Comparison of ENCODE assay signal across 19 cellular contexts in the genomic region with DNA sequence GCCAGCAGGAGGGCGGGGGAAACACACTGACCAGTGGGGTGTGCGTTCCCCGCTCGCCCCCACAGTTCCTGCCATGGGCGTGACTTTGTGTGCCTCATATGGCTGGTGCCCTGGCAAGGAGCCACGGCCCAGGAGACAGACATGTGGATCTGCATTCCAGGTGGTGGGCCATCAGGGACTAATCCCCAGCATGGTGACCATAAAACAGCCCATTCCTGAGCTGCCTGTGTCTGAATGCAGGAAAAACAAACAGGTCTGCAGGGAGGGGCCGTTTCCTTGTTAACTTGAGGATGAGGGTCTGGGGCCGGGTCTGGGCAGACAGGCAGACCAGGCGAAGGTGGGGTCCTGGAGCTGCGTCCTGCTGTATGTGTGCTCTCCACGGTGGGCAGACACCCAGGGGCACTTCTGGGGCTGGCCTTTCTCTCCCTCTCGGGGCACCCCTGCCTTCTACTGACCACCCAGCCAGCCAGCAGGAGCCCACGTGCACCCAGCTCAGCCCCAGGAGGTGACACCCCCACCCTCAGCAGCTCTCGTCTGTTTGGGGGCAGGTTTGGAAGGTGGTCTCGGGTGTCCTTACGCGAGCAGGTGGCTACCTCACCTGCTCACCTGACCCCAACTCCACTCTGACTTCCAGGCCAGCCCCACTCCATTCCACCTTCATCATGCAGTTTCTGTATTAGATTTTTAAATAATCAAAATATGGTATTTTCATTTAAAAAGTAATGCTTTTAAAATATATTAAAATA.
DNase-seq lines count a peak whose midpoint lies in the region; ATAC-seq, FAIRE-seq and TF ChIP-seq lines count a peak whose summit lies in the region.
"Had no signal": no experiment of that assay in that cellular context is flagged by ENCODE, and none has a peak within 500 bp of the region (broad histone marks: within the 10 kb centered on the region; RNA-seq: fewer than 3 reads in every experiment).

No MANE protein-coding gene starts in this region.

- H3K4me3 ChIP-seq in neural progenitor cell (no peak overlapping the region), uterus (no peak overlapping the region)
- H3K4me3 ChIP-seq: skin epidermis had no signal

- ATAC-seq in activated naive CD8-positive, alpha-beta T cell treated with anti-CD3 and anti-CD28 coated beads, Interleukin-2, amount 10 ng/mL, durations not matched to agents 7 days and 5 days (ENCODE audit: low read depth) = no peak
- no peak for ATAC-seq in activated naive CD8-positive, alpha-beta T cell treated with anti-CD3 and anti-CD28 coated beads, Interleukin-2, amount 50 U/mL, for 24 hours
- no peak for ATAC-seq in effector memory CD8-positive, alpha-beta T cell (replicated peaks)
- ATAC-seq: activated T-helper 17 cell treated with anti-CD3 and anti-CD28 coated beads, Interleukin-2, amount 50 U/mL, for 72 hours; naive thymus-derived CD4-positive, alpha-beta T cell had no signal

- H3K79me2 ChIP-seq in neural progenitor cell (ENCODE audit: low read depth) = no peaks in the 10 kb centered on the region

- intact Hi-C loops in cardiac septum (cut with DNase I) = no loop called here
- intact Hi-C loops in uterus (cut with DNase I; ENCODE audit: low total_unique reads) = no loop called here

- no peaks in the 10 kb centered on the region for H3F3A ChIP-seq in neural progenitor cell (ENCODE audit: low read depth)

- no peaks in the 10 kb centered on the region for H3K4me1 ChIP-seq in neural progenitor cell
- no peaks in the 10 kb centered on the region for H3K4me1 ChIP-seq in uterus

- H3K36me3 ChIP-seq in neural progenitor cell = no peaks in the 10 kb centered on the region
- H3K36me3 ChIP-seq in uterus = no peaks in the 10 kb centered on the region

- H3K27me3 Mint-ChIP-seq in activated naive CD8-positive, alpha-beta T cell treated with anti-CD3 and anti-CD28 coated beads, Interleukin-2, amount 10 ng/mL, durations not matched to agents 7 days and 5 days = no peaks in the 10 kb centered on the region
- H3K27me3 Mint-ChIP-seq in activated naive CD8-positive, alpha-beta T cell treated with anti-CD3 and anti-CD28 coated beads, Interleukin-2, amount 50 U/mL, for 24 hours = no peaks in the 10 kb centered on the region
- H3K27me3 Mint-ChIP-seq in neural progenitor cell (ENCODE audit: insufficient read depth, low read depth) = peaks cover 5% of the 10 kb centered on the region
- no peaks in the 10 kb centered on the region for H3K27me3 Mint-ChIP-seq in effector memory CD8-positive, alpha-beta T cell
- H3K27me3 Mint-ChIP-seq: activated CD4-positive, alpha-beta T cell treated with anti-CD3 and anti-CD28 coated beads, Interleukin-2, amount 10 ng/mL, durations not matched to agents 7 days and 5 days; activated T-helper 17 cell treated with anti-CD3 and anti-CD28 coated beads, Interleukin-2, amount 50 U/mL, for 72 hours; naive thymus-derived CD4-positive, alpha-beta T cell had no signal

- no peak overlapping the region for H2AFZ ChIP-seq in neural progenitor cell (replicated peaks)

- H3K27ac Mint-ChIP-seq in activated naive CD8-positive, alpha-beta T cell treated with anti-CD3 and anti-CD28 coated beads, Interleukin-2, amount 10 ng/mL, durations not matched to agents 7 days and 5 days = no peak overlapping the region
- H3K27ac Mint-ChIP-seq in activated naive CD8-positive, alpha-beta T cell treated with anti-CD3 and anti-CD28 coated beads, Interleukin-2, amount 50 U/mL, for 24 hours = no peak overlapping the region
- H3K27ac Mint-ChIP-seq in neural progenitor cell = no peak overlapping the region
- H3K27ac Mint-ChIP-seq in effector memory CD8-positive, alpha-beta T cell = no peak overlapping the region
- H3K27ac Mint-ChIP-seq: activated T-helper 17 cell treated with anti-CD3 and anti-CD28 coated beads, Interleukin-2, amount 50 U/mL, for 72 hours; naive thymus-derived CD4-positive, alpha-beta T cell; T-helper 1 cell treated with Interleukin-12 subunit alpha and Interleukin-12 subunit beta and Interleukin-4 antibody, amounts not matched to agents 30 μg/mL and 1 μg/mL, for 36 hours had no signal

- H3K4me3 Mint-ChIP-seq in activated naive CD8-positive, alpha-beta T cell treated with anti-CD3 and anti-CD28 coated beads, Interleukin-2, amount 10 ng/mL, durations not matched to agents 7 days and 5 days = no peak overlapping the region
- H3K4me3 Mint-ChIP-seq in activated naive CD8-positive, alpha-beta T cell treated with anti-CD3 and anti-CD28 coated beads, Interleukin-2, amount 50 U/mL, for 24 hours = no peak overlapping the region
- H3K4me3 Mint-ChIP-seq in neural progenitor cell = no peak overlapping the region
- H3K4me3 Mint-ChIP-seq in effector memory CD8-positive, alpha-beta T cell = no peak overlapping the region
- H3K4me3 Mint-ChIP-seq: activated CD4-positive, alpha-beta T cell treated with anti-CD3 and anti-CD28 coated beads, Interleukin-2, amount 10 ng/mL, durations not matched to agents 7 days and 5 days; activated T-helper 17 cell treated with anti-CD3 and anti-CD28 coated beads, Interleukin-2, amount 50 U/mL, for 72 hours; T-helper 1 cell treated with Interleukin-12 subunit alpha and Interleukin-12 subunit beta and Interleukin-4 antibody, amounts not matched to agents 30 μg/mL and 1 μg/mL, for 36 hours had no signal

- H3K27ac ChIP-seq in neural progenitor cell (no peak overlapping the region), uterus (no peak overlapping the region)
- H3K27ac ChIP-seq: KMS-11, skin epidermis had no signal

- H3K4me2 ChIP-seq in neural progenitor cell = no peak overlapping the region
- H3K4me2 ChIP-seq: KMS-11 had no signal

- peak; percentile 22 for DNase-seq in activated naive CD8-positive, alpha-beta T cell treated with anti-CD3 and anti-CD28 coated beads, Interleukin-2, amount 10 ng/mL, durations not matched to agents 7 days and 5 days
- DNase-seq in activated naive CD8-positive, alpha-beta T cell treated with anti-CD3 and anti-CD28 coated beads, Interleukin-2, amount 50 U/mL, for 24 hours = no peak
- DNase-seq in cardiac septum (ENCODE audit: low spot score) (peak; percentile 74), neural progenitor cell (ENCODE audit: low spot score) (peak; percentile 32), uterus (peak; percentile 15), NCI-H2171 (lab: John Stamatoyannopoulos, UW) (no peak), H54 (ENCODE audit: insufficient read length, low spot score) (no peak)
- DNase-seq in effector memory CD8-positive, alpha-beta T cell = no peak
- DNase-seq: activated CD4-positive, alpha-beta T cell treated with anti-CD3 and anti-CD28 coated beads, Interleukin-2, amount 10 ng/mL, durations not matched to agents 7 days and 5 days; H7; kidney glomerular epithelial cell; NCI-H1417; NCI-H446 had no signal

- POLR2A ChIA-PET in activated naive CD8-positive, alpha-beta T cell treated with anti-CD3 and anti-CD28 coated beads, Interleukin-2, amount 10 ng/mL, durations not matched to agents 7 days and 5 days (lab: Charles Lee) = no interaction called here

- H4K20me1 ChIP-seq in neural progenitor cell (ENCODE audit: low read depth) = no peaks in the 10 kb centered on the region

- TF ChIP-seq CTCF in neural progenitor cell (IDR thresholded peaks at IDR 0.05) (no peak), uterus (IDR thresholded peaks at IDR 0.05) (no peak)

- H3K36me3 Mint-ChIP-seq in activated naive CD8-positive, alpha-beta T cell treated with anti-CD3 and anti-CD28 coated beads, Interleukin-2, amount 10 ng/mL, durations not matched to agents 7 days and 5 days = no peaks in the 10 kb centered on the region
- H3K36me3 Mint-ChIP-seq in activated naive CD8-positive, alpha-beta T cell treated with anti-CD3 and anti-CD28 coated beads, Interleukin-2, amount 50 U/mL, for 24 hours (ENCODE audit: low read depth) = no peaks in the 10 kb centered on the region
- H3K36me3 Mint-ChIP-seq in neural progenitor cell = no peaks in the 10 kb centered on the region
- no peaks in the 10 kb centered on the region for H3K36me3 Mint-ChIP-seq in effector memory CD8-positive, alpha-beta T cell (ENCODE audit: insufficient read depth)

- H3K4me1 Mint-ChIP-seq in activated naive CD8-positive, alpha-beta T cell treated with anti-CD3 and anti-CD28 coated beads, Interleukin-2, amount 10 ng/mL, durations not matched to agents 7 days and 5 days = no peaks in the 10 kb centered on the region
- H3K4me1 Mint-ChIP-seq in activated naive CD8-positive, alpha-beta T cell treated with anti-CD3 and anti-CD28 coated beads, Interleukin-2, amount 50 U/mL, for 24 hours = no peaks in the 10 kb centered on the region
- H3K4me1 Mint-ChIP-seq in neural progenitor cell = peaks cover 3% of the 10 kb centered on the region
- no peaks in the 10 kb centered on the region for H3K4me1 Mint-ChIP-seq in effector memory CD8-positive, alpha-beta T cell (ENCODE audit: low read depth in 2 of 2)
- H3K4me1 Mint-ChIP-seq: activated CD4-positive, alpha-beta T cell treated with anti-CD3 and anti-CD28 coated beads, Interleukin-2, amount 10 ng/mL, durations not matched to agents 7 days and 5 days; activated T-helper 17 cell treated with anti-CD3 and anti-CD28 coated beads, Interleukin-2, amount 50 U/mL, for 72 hours had no signal

- TF ChIP-seq POLR2A in uterus (IDR thresholded peaks at IDR 0.05) (no peak), H54 (IDR thresholded peaks at IDR 0.05; ENCODE audit: low read depth, low read length) (no peak)

- H3K9ac ChIP-seq in neural progenitor cell = no peak overlapping the region
- H3K9ac ChIP-seq: KMS-11 had no signal

- H3K9me3 ChIP-seq in neural progenitor cell (ENCODE audit: low read depth) = no peaks in the 10 kb centered on the region
- no peaks in the 10 kb centered on the region for H3K9me3 ChIP-seq in uterus

- H3K9me3 Mint-ChIP-seq in activated naive CD8-positive, alpha-beta T cell treated with anti-CD3 and anti-CD28 coated beads, Interleukin-2, amount 10 ng/mL, durations not matched to agents 7 days and 5 days = no peaks in the 10 kb centered on the region
- no peaks in the 10 kb centered on the region for H3K9me3 Mint-ChIP-seq in activated naive CD8-positive, alpha-beta T cell treated with anti-CD3 and anti-CD28 coated beads, Interleukin-2, amount 50 U/mL, for 24 hours
- H3K9me3 Mint-ChIP-seq in neural progenitor cell = no peaks in the 10 kb centered on the region
- H3K9me3 Mint-ChIP-seq in effector memory CD8-positive, alpha-beta T cell = no peaks in the 10 kb centered on the region
- H3K9me3 Mint-ChIP-seq: activated CD4-positive, alpha-beta T cell treated with anti-CD3 and anti-CD28 coated beads, Interleukin-2, amount 10 ng/mL, durations not matched to agents 7 days and 5 days; activated T-helper 17 cell treated with anti-CD3 and anti-CD28 coated beads, Interleukin-2, amount 50 U/mL, for 72 hours; naive thymus-derived CD4-positive, alpha-beta T cell; T-helper 1 cell treated with Interleukin-12 subunit alpha and Interleukin-12 subunit beta and Interleukin-4 antibody, amounts not matched to agents 30 μg/mL and 1 μg/mL, for 36 hours had no signal

- no peak for FAIRE-seq in H54 (lab: Jason Lieb, UNC)
- FAIRE-seq: endothelial cell of umbilical vein had no signal

- H3K27me3 ChIP-seq in neural progenitor cell (peaks cover 11% of the 10 kb centered on the region), uterus (no peaks in the 10 kb centered on the region)

Comparison
In these comparisons a context has a peak if more than half of its experiments do, and no peak if none do; other contexts are left out.
1. DNase-seq: peak in activated naive CD8-positive, alpha-beta T cell treated with anti-CD3 and anti-CD28 coated beads, Interleukin-2, amount 10 ng/mL, durations not matched to agents 7 days and 5 days (single experiment), cardiac septum (single experiment), neural progenitor cell (single experiment) and uterus (2 of 2); none in activated naive CD8-positive, alpha-beta T cell treated with anti-CD3 and anti-CD28 coated beads, Interleukin-2, amount 50 U/mL, for 24 hours (single experiment), effector memory CD8-positive, alpha-beta T cell (0 of 3), NCI-H2171 (single experiment) and H54 (single experiment).